8 cellular contexts compared by ENCODE assay signal in genomic region chr1:2585318-2586092, GRCh38. TPM values are rescaled to one million over a fixed set of nuclear protein-coding genes. Genes with fewer than 3 reads are reported as not detected.
A peak's percentile ranks its signal among the peaks of the same experiment; 100 is the strongest.
DNase-seq lines count a peak whose midpoint lies in the region; ATAC-seq and TF ChIP-seq lines count a peak whose summit lies in the region.

No MANE protein-coding gene starts in this region.

- TF ChIP-seq CTCF in osteocyte (IDR thresholded peaks at IDR 0.05) (no peak), type B pancreatic cell (conservative IDR thresholded peaks at IDR 0.05) (no peak)

- H3K27ac Mint-ChIP-seq in activated naive CD4-positive, alpha-beta T cell treated with anti-CD3 and anti-CD28 coated beads, Interleukin-2, amount 10 ng/mL, durations not matched to agents 7 days and 5 days: peak overlapping the region; percentile 95
- H3K27ac Mint-ChIP-seq in osteocyte (ENCODE audit: unreplicated experiment) (peak overlapping the region; percentile 27), type B pancreatic cell (peak overlapping the region; percentile 56)

- CTCF ChIA-PET in activated naive CD4-positive, alpha-beta T cell treated with anti-CD3 and anti-CD28 coated beads, Interleukin-2, amount 10 ng/mL, durations not matched to agents 7 days and 5 days (lab: Charles Lee): interaction anchor here (0.6 to 5.6 kb wide), 9 partner anchors 21 to 202 kb away, joined by 3 to 40 read pairs (median 5); partner anchors contain the start of gene TNFRSF14

- H3K36me3 Mint-ChIP-seq in activated naive CD4-positive, alpha-beta T cell treated with anti-CD3 and anti-CD28 coated beads, Interleukin-2, amount 10 ng/mL, durations not matched to agents 7 days and 5 days: peaks cover 13% of the 10 kb centered on the region
- H3K36me3 Mint-ChIP-seq in osteocyte (ENCODE audit: unreplicated experiment) (peaks cover 1% of the 10 kb centered on the region), type B pancreatic cell (no peaks in the 10 kb centered on the region)

- H3K4me1 Mint-ChIP-seq in activated naive CD4-positive, alpha-beta T cell treated with anti-CD3 and anti-CD28 coated beads, Interleukin-2, amount 10 ng/mL, durations not matched to agents 7 days and 5 days: peaks cover 43% of the 10 kb centered on the region
- H3K4me1 Mint-ChIP-seq in osteocyte (ENCODE audit: unreplicated experiment) (peaks cover 15% of the 10 kb centered on the region), type B pancreatic cell (ENCODE audit: unreplicated experiment) (peaks cover 8% of the 10 kb centered on the region)

- H3K9me3 Mint-ChIP-seq in activated naive CD4-positive, alpha-beta T cell treated with anti-CD3 and anti-CD28 coated beads, Interleukin-2, amount 10 ng/mL, durations not matched to agents 7 days and 5 days: no peaks in the 10 kb centered on the region
- H3K9me3 Mint-ChIP-seq in osteocyte (ENCODE audit: unreplicated experiment) (no peaks in the 10 kb centered on the region), type B pancreatic cell (peaks cover 4% of the 10 kb centered on the region)

- in situ Hi-C loops in ACHN (cut with HindIII; ENCODE audit: low pct_ligation_motif_present, low pct_unique_long_range_greater_than_20kb, low sequenced_read_pairs): no loop called here
- in situ Hi-C loops in SK-MEL-5 (cut with HindIII; ENCODE audit: low pct_unique_long_range_greater_than_20kb, low sequenced_read_pairs): no loop called here

- H3K27me3 Mint-ChIP-seq in activated naive CD4-positive, alpha-beta T cell treated with anti-CD3 and anti-CD28 coated beads, Interleukin-2, amount 10 ng/mL, durations not matched to agents 7 days and 5 days: no peaks in the 10 kb centered on the region
- H3K27me3 Mint-ChIP-seq in osteocyte (ENCODE audit: unreplicated experiment) (peaks cover 3% of the 10 kb centered on the region), type B pancreatic cell (peaks cover 3% of the 10 kb centered on the region)

- peak; percentile 55 for DNase-seq in ACHN
- DNase-seq in SK-MEL-5 (ENCODE audit: low read depth, low spot score): peak; percentile 52
- peak; percentile 82 for DNase-seq in activated naive CD4-positive, alpha-beta T cell treated with anti-CD3 and anti-CD28 coated beads, Interleukin-2, amount 10 ng/mL, durations not matched to agents 7 days and 5 days
- DNase-seq in glomerular visceral epithelial cell (ENCODE audit: extremely low spot score): peak; percentile 55
- no peak for DNase-seq in osteocyte (ENCODE audit: extremely low spot score, unreplicated experiment)
- DNase-seq in type B pancreatic cell (ENCODE audit: extremely low spot score, unreplicated experiment): no peak

- H3K4me3 Mint-ChIP-seq in activated naive CD4-positive, alpha-beta T cell treated with anti-CD3 and anti-CD28 coated beads, Interleukin-2, amount 10 ng/mL, durations not matched to agents 7 days and 5 days: peak overlapping the region; percentile 81
- peak overlapping the region; percentile 85 for H3K4me3 Mint-ChIP-seq in osteocyte (ENCODE audit: unreplicated experiment)
- H3K4me3 Mint-ChIP-seq in type B pancreatic cell: peak overlapping the region; percentile 87

- ATAC-seq in GM18517 (IDR thresholded peaks at IDR 0.05; ENCODE audit: unreplicated experiment): peak; percentile 60
- peak; percentile 47 for ATAC-seq in HG03378 (IDR thresholded peaks at IDR 0.05; ENCODE audit: unreplicated experiment)

RNA-seq across cellular contexts. Expression of gene PRXL2B, which starts 1.1 kb away (rescaled TPM):
- 11.4 and 11.7 TPM in 2 replicates for total RNA-seq in SK-MEL-5 (2014; rRNA removed; shearing (Covaris generic))
- polyA plus RNA-seq in SK-MEL-5 (2015; cell fraction: cytosol; rRNA removed): 25.0 and 25.7 TPM in 2 replicates
- 39.2 and 39.3 TPM in 2 replicates for polyA plus RNA-seq in SK-MEL-5 (2015; cell fraction: nucleus; rRNA removed)
- 24.0 and 24.8 TPM in 2 replicates for total RNA-seq in osteocyte
- 33.7 and 40.3 TPM in 2 replicates for total RNA-seq in type B pancreatic cell (ENCODE audit: low replicate concordance)

RNA-seq across cellular contexts. Expression of gene TNFRSF14, which starts 29.3 kb away (rescaled TPM):
- 291 and 303 TPM in 2 replicates for total RNA-seq in SK-MEL-5 (2014; rRNA removed; shearing (Covaris generic))
- 367 and 374 TPM in 2 replicates for polyA plus RNA-seq in SK-MEL-5 (2015; cell fraction: cytosol; rRNA removed)
- polyA plus RNA-seq in SK-MEL-5 (2015; cell fraction: nucleus; rRNA removed): 3,409 and 3,543 TPM in 2 replicates
- 6.5 TPM in 2 replicates for total RNA-seq in osteocyte
- total RNA-seq in type B pancreatic cell (ENCODE audit: low replicate concordance): 4.2 and 8.5 TPM in 2 replicates

RNA-seq across cellular contexts. Expression of gene MMEL1, which starts 47.3 kb away (rescaled TPM):
- total RNA-seq in SK-MEL-5 (2014; rRNA removed; shearing (Covaris generic)): not detected in 2 replicates
- polyA plus RNA-seq in SK-MEL-5 (2015; cell fraction: cytosol; rRNA removed): 0.04 and 1.3 TPM in 2 replicates
- polyA plus RNA-seq in SK-MEL-5 (2015; cell fraction: nucleus; rRNA removed): not detected in 2 replicates
- not detected in 2 replicates for total RNA-seq in osteocyte
- 1.1 TPM in 1 of 2 replicates, not detected in the other for total RNA-seq in type B pancreatic cell (ENCODE audit: low replicate concordance)

RNA-seq across cellular contexts. Expression of gene HES5, which starts 55.4 kb away (rescaled TPM):
- total RNA-seq in SK-MEL-5 (2014; rRNA removed; shearing (Covaris generic)): not detected in 2 replicates
- not detected in 2 replicates for polyA plus RNA-seq in SK-MEL-5 (2015; cell fraction: cytosol; rRNA removed)
- not detected in 2 replicates for polyA plus RNA-seq in SK-MEL-5 (2015; cell fraction: nucleus; rRNA removed)
- total RNA-seq in osteocyte (0.29 TPM in 1 of 2 replicates, not detected in the other), type B pancreatic cell (ENCODE audit: low replicate concordance) (4.5 and 5.1 TPM in 2 replicates)

RNA-seq across cellular contexts. Expression of gene PANK4, which starts 59.1 kb away (rescaled TPM):
- 10.6 and 16.2 TPM in 2 replicates for total RNA-seq in SK-MEL-5 (2014; rRNA removed; shearing (Covaris generic))
- 13.7 and 15.7 TPM in 2 replicates for polyA plus RNA-seq in SK-MEL-5 (2015; cell fraction: cytosol; rRNA removed)
- polyA plus RNA-seq in SK-MEL-5 (2015; cell fraction: nucleus; rRNA removed): 79.9 and 81.9 TPM in 2 replicates
- total RNA-seq in osteocyte: 34.1 and 34.4 TPM in 2 replicates
- total RNA-seq in type B pancreatic cell (ENCODE audit: low replicate concordance): 36.4 and 49.1 TPM in 2 replicates

Comparison
In these comparisons a context has a peak if more than half of its experiments do, and no peak if none do; other contexts are left out.
1. DNase-seq: peak in ACHN (single experiment), SK-MEL-5 (single experiment), activated naive CD4-positive, alpha-beta T cell treated with anti-CD3 and anti-CD28 coated beads, Interleukin-2, amount 10 ng/mL, durations not matched to agents 7 days and 5 days (single experiment) and glomerular visceral epithelial cell (single experiment); none in osteocyte (single experiment) and type B pancreatic cell (single experiment).
2. H3K27ac Mint-ChIP-seq: peak in every context shown above with its lines; median percentile 95 in activated naive CD4-positive, alpha-beta T cell treated with anti-CD3 and anti-CD28 coated beads, Interleukin-2, amount 10 ng/mL, durations not matched to agents 7 days and 5 days; 56 in type B pancreatic cell; 27 in osteocyte.
3. RNA of gene TNFRSF14, which starts 29.3 kb away (total RNA-seq): 291 to 303 TPM in SK-MEL-5; 4.2 to 8.5 TPM in type B pancreatic cell and 6.5 TPM in osteocyte; every median in the first group is over 10 times any median in the second.
4. Peak in every context shown above with its lines, with median percentiles within 50 percentile points of each other: H3K4me3 Mint-ChIP-seq.